Comparison of ENCODE assay signal across 15 cellular contexts in the genomic region with DNA sequence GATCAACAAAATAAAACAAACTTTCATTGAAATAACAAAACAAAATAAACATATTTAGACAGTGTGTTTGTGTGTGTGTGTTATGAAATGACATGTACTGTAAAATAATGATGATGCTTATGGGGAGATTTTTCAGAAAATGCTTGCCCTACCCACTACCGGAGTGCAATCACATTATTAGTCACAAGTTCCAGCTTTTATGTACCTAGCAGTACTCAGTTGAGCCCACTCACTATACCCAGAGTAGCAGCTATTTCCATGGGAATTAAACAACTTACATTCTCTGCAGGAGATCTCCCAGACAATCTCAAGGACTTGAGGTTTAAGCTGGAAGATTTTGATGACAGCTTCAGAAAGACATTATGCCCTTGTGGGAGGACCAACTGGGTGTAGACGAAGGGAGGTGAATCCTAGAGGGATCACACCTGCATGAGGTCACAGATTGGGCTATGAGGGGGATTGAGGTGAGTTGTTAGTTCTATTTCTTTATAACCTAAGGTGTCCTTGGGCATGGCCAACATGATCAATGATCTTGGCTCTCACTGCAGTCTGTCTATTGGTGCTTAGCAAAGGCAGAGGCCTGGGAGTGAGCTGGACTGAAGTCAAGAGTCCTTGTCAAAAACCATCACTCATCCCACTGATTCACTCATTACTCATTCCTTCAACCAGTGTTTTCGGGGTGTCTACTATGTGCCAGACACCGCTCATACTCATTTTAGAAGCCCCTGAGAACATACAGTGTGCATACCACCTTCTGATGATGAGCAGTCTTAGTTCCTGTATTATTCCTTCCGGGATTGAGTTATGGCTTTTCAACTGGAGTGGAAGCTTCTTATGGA. TPM values are rescaled to one million over a fixed set of nuclear protein-coding genes. Genes with fewer than 3 reads are reported as not detected.
"Had no signal": no experiment of that assay in that cellular context is flagged by ENCODE, and none has a peak within 500 bp of the region (broad histone marks: within the 10 kb centered on the region; RNA-seq: fewer than 3 reads in every experiment).

No MANE protein-coding gene starts in this region.

- H3K27ac Mint-ChIP-seq: T-helper 17 cell, WTC11 had no signal

- H3K4me1 Mint-ChIP-seq: T-helper 17 cell had no signal

- H3K4me3 Mint-ChIP-seq: T-helper 17 cell, WTC11 had no signal

- ATAC-seq: SK-N-SH treated with all-trans-retinoic acid at 6 μM for 48 hours, T-helper 17 cell, WTC11 had no signal

- DNase-seq: caudate nucleus; effector CD4-positive, alpha-beta T cell; kidney; psoas muscle; right lobe of liver; spleen; T-helper 17 cell; tibial artery had no signal

- H3K36me3 Mint-ChIP-seq: WTC11 had no signal

- H3K27me3 ChIP-seq: right lobe of liver, vagina had no signal

- H3K4me1 ChIP-seq: right lobe of liver, spleen, vagina had no signal

- H3K27ac ChIP-seq: coronary artery, epithelial cell of prostate, hepatocyte, psoas muscle, right lobe of liver, spleen, tibial artery, vagina had no signal

RNA-seq across cellular contexts. Expression of gene CLIC5, which starts 6.7 kb away (rescaled TPM):
- total RNA-seq: osteoblast had no signal
